8 cellular contexts compared by ENCODE assay signal in genomic region chr14:36315159-36315853, GRCh38. TPM values are rescaled to one million over a fixed set of nuclear protein-coding genes. Genes with fewer than 3 reads are reported as not detected.
DNase-seq lines count a peak whose midpoint lies in the region; ATAC-seq and TF ChIP-seq lines count a peak whose summit lies in the region.

No MANE protein-coding gene starts in this region.

- H3K9me3 Mint-ChIP-seq in activated naive CD4-positive, alpha-beta T cell treated with anti-CD3 and anti-CD28 coated beads, Interleukin-2, amount 50 U/mL, for 24 hours: no peaks in the 10 kb centered on the region
- no peaks in the 10 kb centered on the region for H3K9me3 Mint-ChIP-seq in mesothelial cell of epicardium

- H3K27me3 Mint-ChIP-seq in activated naive CD4-positive, alpha-beta T cell treated with anti-CD3 and anti-CD28 coated beads, Interleukin-2, amount 50 U/mL, for 24 hours: no peaks in the 10 kb centered on the region
- no peaks in the 10 kb centered on the region for H3K27me3 Mint-ChIP-seq in mesothelial cell of epicardium (ENCODE audit: low read depth)

- H3K4me1 Mint-ChIP-seq in activated naive CD4-positive, alpha-beta T cell treated with anti-CD3 and anti-CD28 coated beads, Interleukin-2, amount 50 U/mL, for 24 hours: peaks cover 58% of the 10 kb centered on the region
- peaks cover 19% of the 10 kb centered on the region for H3K4me1 Mint-ChIP-seq in mesothelial cell of epicardium

- H3K4me3 Mint-ChIP-seq in activated naive CD4-positive, alpha-beta T cell treated with anti-CD3 and anti-CD28 coated beads, Interleukin-2, amount 50 U/mL, for 24 hours: peak overlapping the region; percentile 57
- no peak overlapping the region for H3K4me3 Mint-ChIP-seq in mesothelial cell of epicardium

- H3K36me3 Mint-ChIP-seq in activated naive CD4-positive, alpha-beta T cell treated with anti-CD3 and anti-CD28 coated beads, Interleukin-2, amount 50 U/mL, for 24 hours: peaks cover 17% of the 10 kb centered on the region
- peaks cover 11% of the 10 kb centered on the region for H3K36me3 Mint-ChIP-seq in mesothelial cell of epicardium

- H3K27ac Mint-ChIP-seq in activated naive CD4-positive, alpha-beta T cell treated with anti-CD3 and anti-CD28 coated beads, Interleukin-2, amount 50 U/mL, for 24 hours: peak overlapping the region; percentile 93
- no peak overlapping the region for H3K27ac Mint-ChIP-seq in mesothelial cell of epicardium

- peak; percentile 36 for DNase-seq in Daoy (ENCODE audit: low read depth)
- no peak for DNase-seq in NCI-H2081 treated with DMSO at 0.1 percent for 48 hours (lab: John Stamatoyannopoulos, UW)
- no peak for DNase-seq in mesothelial cell of epicardium (ENCODE audit: low spot score in 2 of 2, unreplicated experiment in 2 of 2)
- no peak for DNase-seq in GDM1 (lab: John Stamatoyannopoulos, UW)
- DNase-seq in OCI-M2 (lab: John Stamatoyannopoulos, UW; ENCODE audit: unreplicated experiment): no peak

- TF ChIP-seq CTCF in mesothelial cell of epicardium (IDR thresholded peaks at IDR 0.05; ENCODE audit: unreplicated experiment): no peak

- ATAC-seq in GM19328 (IDR thresholded peaks at IDR 0.05; ENCODE audit: unreplicated experiment) (peak; percentile 43), HG03378 (IDR thresholded peaks at IDR 0.05; ENCODE audit: unreplicated experiment) (peak; percentile 74)

RNA-seq across cellular contexts. Expression of gene MBIP, which starts 5.1 kb away (rescaled TPM):
- 15.5 and 17.7 TPM in 2 replicates for total RNA-seq in Daoy (2014; rRNA removed; shearing (Covaris generic))
- total RNA-seq in mesothelial cell of epicardium: 41.3 to 43.5 TPM (median 41.5 TPM) in 3 replicates
